8 cellular contexts compared by ENCODE assay signal in the genomic region with DNA sequence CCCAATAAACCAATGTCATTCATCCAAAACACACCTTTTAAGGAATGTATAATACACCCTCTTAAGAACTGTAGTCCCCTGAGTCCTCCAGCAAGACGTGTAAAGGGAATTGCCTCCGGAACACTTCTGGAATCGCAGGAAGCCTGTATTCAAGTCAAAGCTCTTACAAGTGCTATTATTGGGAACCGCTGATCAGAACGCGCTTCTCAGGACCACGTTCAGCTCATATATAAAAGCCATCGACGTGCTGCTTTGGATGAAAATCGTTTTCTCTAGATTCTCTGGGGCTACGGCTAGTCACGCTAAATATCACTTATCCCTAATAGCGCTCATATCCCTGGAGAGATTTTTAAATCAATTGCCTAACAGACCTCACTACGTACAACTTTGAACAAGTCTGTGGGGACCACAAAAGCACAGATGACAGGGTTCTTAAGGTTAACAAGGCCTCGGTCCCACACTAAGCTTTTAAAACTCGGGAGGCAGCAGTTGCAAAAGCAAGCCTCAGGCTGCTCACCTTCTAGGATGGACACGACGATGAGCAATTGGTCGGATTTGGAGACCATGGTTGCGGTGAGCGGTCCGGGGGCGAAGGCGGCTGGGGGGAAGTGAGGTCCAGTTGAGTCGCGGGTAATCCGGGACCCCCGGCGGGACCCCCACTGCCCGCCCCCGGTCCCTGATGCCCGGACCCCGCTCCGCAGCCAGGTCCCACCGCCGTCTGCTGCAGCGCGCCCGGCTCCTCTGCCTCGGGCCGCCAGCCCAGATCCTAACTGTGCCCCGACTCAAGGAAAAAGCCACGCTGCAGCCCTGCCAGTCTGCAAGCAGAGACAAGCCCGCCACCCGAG. TPM values are rescaled to one million over a fixed set of nuclear protein-coding genes. Genes with fewer than 3 reads are reported as not detected.
DNase-seq lines count a peak whose midpoint lies in the region; ATAC-seq and TF ChIP-seq lines count a peak whose summit lies in the region.

No MANE protein-coding gene starts in this region.

- TF ChIP-seq CTCF in WI38 (IDR thresholded peaks at IDR 0.05; ENCODE audit: low read depth, low read length), result no peak
- no peak for TF ChIP-seq CTCF in foreskin fibroblast (IDR thresholded peaks at IDR 0.05; ENCODE audit: low read depth, low read length)

- peak; percentile 17 for ATAC-seq in GM21526 (IDR thresholded peaks at IDR 0.05; ENCODE audit: low FRiP score, unreplicated experiment)

- H3K4me2 ChIP-seq in neuronal stem cell (ENCODE audit: insufficient read depth, low read length, poor library complexity, severe bottlenecking), result peak overlapping the region; percentile 63

- no CpG with 5 or more reads among the region's 45 CpGs for WGBS in neuronal stem cell (ENCODE audit: extremely low coverage in 2 of 2, insufficient read length in 2 of 2, insufficient replicate concordance in 1 of 2), 2 donors

- H3K4me3 ChIP-seq in HUES48 (ENCODE audit: low read depth, low read length), result peak overlapping the region; percentile 84
- peak overlapping the region; percentile 86 for H3K4me3 ChIP-seq in WI38 (ENCODE audit: low read depth, low read length)
- H3K4me3 ChIP-seq in foreskin fibroblast (ENCODE audit: low read depth in 1 of 2, low read length in 2 of 2), result peak overlapping the region; percentile 80 to 92
- H3K4me3 ChIP-seq in neuronal stem cell (ENCODE audit: low read length in 2 of 2), result peak overlapping the region; percentile 90 to 92

- H2BK120ac ChIP-seq in neuronal stem cell (ENCODE audit: low read depth, low read length), result no peak overlapping the region

- peak overlapping the region; percentile 90 for H3K27ac ChIP-seq in HUES48 (ENCODE audit: low read depth, low read length)
- H3K27ac ChIP-seq in neuronal stem cell (replicated peaks; ENCODE audit: low read length), result peak overlapping the region; percentile 73

- no peaks in the 10 kb centered on the region for H3K27me3 ChIP-seq in HUES48 (ENCODE audit: control insufficient read depth, insufficient read depth, low read length)
- H3K27me3 ChIP-seq in neuronal stem cell (ENCODE audit: control insufficient read depth in 3 of 3, insufficient read depth in 3 of 3, low read depth in 1 of 3, low read length in 3 of 3), result no peaks in the 10 kb centered on the region

- H3K4ac ChIP-seq in neuronal stem cell (ENCODE audit: low read length), result no peak overlapping the region

- peaks cover 2% of the 10 kb centered on the region for H3K79me1 ChIP-seq in neuronal stem cell (ENCODE audit: low read depth, low read length)

- H3K36me3 ChIP-seq in HUES48 (ENCODE audit: control insufficient read depth, insufficient read depth, low read length), result peaks cover 7% of the 10 kb centered on the region
- peaks cover 0 to 17% of the 10 kb centered on the region in 2 donors for H3K36me3 ChIP-seq in neuronal stem cell (replicated peaks in 1 of 2; ENCODE audit: control insufficient read depth in 2 of 2, insufficient read depth in 2 of 2, low read length in 2 of 2)

- H3K9ac ChIP-seq in HUES48 (ENCODE audit: low read depth, low read length) (peak overlapping the region; percentile 91), neuronal stem cell (ENCODE audit: low read depth, low read length, poor library complexity) (peak overlapping the region; percentile 89)

- no peak overlapping the region for H4K8ac ChIP-seq in neuronal stem cell (ENCODE audit: low read depth, low read length)

- H2BK5ac ChIP-seq in neuronal stem cell (ENCODE audit: low read length), result no peak overlapping the region

- H3K9me3 ChIP-seq in HUES48 (ENCODE audit: control insufficient read depth, insufficient read depth, low read length), result no peaks in the 10 kb centered on the region
- no peaks in the 10 kb centered on the region for H3K9me3 ChIP-seq in neuronal stem cell (replicated peaks in 1 of 2; ENCODE audit: control insufficient read depth in 2 of 2, insufficient read depth in 1 of 2, low read depth in 1 of 2, low read length in 2 of 2)

- H3K4me1 ChIP-seq in HUES48 (ENCODE audit: control insufficient read depth, insufficient read depth, low read length) (peaks cover 12% of the 10 kb centered on the region; the same call in 1 of the 2 replicates), neuronal stem cell (ENCODE audit: control insufficient read depth in 2 of 2, insufficient read depth in 1 of 2, low read depth in 1 of 2, low read length in 2 of 2) (peaks cover 0 to 8% of the 10 kb centered on the region in 2 donors)

- peak overlapping the region; percentile 56 for H2BK15ac ChIP-seq in neuronal stem cell (ENCODE audit: low read length)

- peak overlapping the region; percentile 95 for H2AFZ ChIP-seq in neuronal stem cell (ENCODE audit: low read length)

- no peak overlapping the region for H2BK12ac ChIP-seq in neuronal stem cell (ENCODE audit: low read length)

- H3K14ac ChIP-seq in neuronal stem cell (ENCODE audit: low read length), result no peak overlapping the region

- DNase-seq in NCI-H2171 treated with DMSO at 0.1 percent for 48 hours (lab: John Stamatoyannopoulos, UW), result peak; percentile 15
- DNase-seq in NCI-H2171 (lab: John Stamatoyannopoulos, UW), result no peak
- peak in 1 of 2 donors; percentile 49 for DNase-seq in foreskin fibroblast
- DNase-seq in neuronal stem cell (ENCODE audit: low spot score), result peak; percentile 17
- DNase-seq in NCI-H1930 (lab: John Stamatoyannopoulos, UW), result no peak

- H3K18ac ChIP-seq in neuronal stem cell (ENCODE audit: low read length), result peak overlapping the region; percentile 97

- H4K91ac ChIP-seq in neuronal stem cell (ENCODE audit: low read depth, low read length, poor library complexity), result no peak overlapping the region

- H3K23ac ChIP-seq in neuronal stem cell (ENCODE audit: low read depth, low read length, poor library complexity), result peak overlapping the region; percentile 22

- no peak overlapping the region for H2AK5ac ChIP-seq in neuronal stem cell (ENCODE audit: low read depth, low read length)

RNA-seq across cellular contexts. Expression of gene CEP120, which starts 0.5 kb away (rescaled TPM):
- polyA plus RNA-seq in neuronal stem cell (2013, experiment 1 of 2), result 13.0 TPM
- polyA plus RNA-seq in neuronal stem cell (2013, experiment 2 of 2), result 13.5 TPM

Comparison
In these comparisons a context has a peak if more than half of its experiments do, and no peak if none do; other contexts are left out.
1. DNase-seq: peak in NCI-H2171 treated with DMSO at 0.1 percent for 48 hours (single experiment) and neuronal stem cell (single experiment); none in NCI-H2171 (single experiment) and NCI-H1930 (0 of 2).
2. Peak in every context shown above with its lines, with median percentiles within 50 percentile points of each other: H3K4me3 ChIP-seq.